Comparison of ENCODE assay signal across 31 cellular contexts in genomic region chr2:101355561-101356130, GRCh38. TPM values are rescaled to one million over a fixed set of nuclear protein-coding genes. Genes with fewer than 3 reads are reported as not detected.
DNase-seq lines count a peak whose midpoint lies in the region; ATAC-seq and TF ChIP-seq lines count a peak whose summit lies in the region.
"Had no signal": no experiment of that assay in that cellular context is flagged by ENCODE, and none has a peak within 500 bp of the region (broad histone marks: within the 10 kb centered on the region; RNA-seq: fewer than 3 reads in every experiment).

No MANE protein-coding gene starts in this region.

- no peaks in the 10 kb centered on the region for H3K27me3 ChIP-seq in HCT116 (ENCODE audit: insufficient read depth, low read length)
- H3K27me3 ChIP-seq in PC-3 (ENCODE audit: low read length) = no peaks in the 10 kb centered on the region
- no peaks in the 10 kb centered on the region for H3K27me3 ChIP-seq in stomach
- no peaks in the 10 kb centered on the region for H3K27me3 ChIP-seq in left lung
- H3K27me3 ChIP-seq: neutrophil, Peyer's patch, transverse colon had no signal

- H3K9me3 ChIP-seq in HCT116 (ENCODE audit: control insufficient read depth in 1 of 2, insufficient read depth in 1 of 2, low read depth in 1 of 2, low read length in 2 of 2) = no peaks in the 10 kb centered on the region
- no peaks in the 10 kb centered on the region for H3K9me3 ChIP-seq in PC-3 (ENCODE audit: low read length)
- no peaks in the 10 kb centered on the region for H3K9me3 ChIP-seq in stomach
- H3K9me3 ChIP-seq in left lung = no peaks in the 10 kb centered on the region
- H3K9me3 ChIP-seq: neutrophil, Peyer's patch, prostate gland, transverse colon had no signal

- H3K27ac ChIP-seq in HCT116 (ENCODE audit: low read depth, low read length) = no peak overlapping the region
- peak overlapping the region; percentile 94 for H3K27ac ChIP-seq in PC-3 (ENCODE audit: low read length)
- no peak overlapping the region for H3K27ac ChIP-seq in stomach
- H3K27ac ChIP-seq in left lung = no peak overlapping the region
- H3K27ac ChIP-seq: coronary artery, neutrophil, Peyer's patch, prostate gland, transverse colon, WERI-Rb-1 had no signal

- H3K9ac ChIP-seq in HCT116 (ENCODE audit: low read length) = no peak overlapping the region
- H3K9ac ChIP-seq in PC-3 (ENCODE audit: low read length) = peak overlapping the region; percentile 73

- intact Hi-C loops in HCT116 (cut with micrococcal nuclease) = no loop called here
- intact Hi-C loops in PC-3 (cut with micrococcal nuclease) = no loop called here
- intact Hi-C loops in stomach (cut with DNase I; ENCODE audit: low total_unique reads) = no loop called here
- intact Hi-C loops in left lung (cut with DNase I) = no loop called here

- TF ChIP-seq POLR2A in HCT116 (IDR thresholded peaks at IDR 0.05; ENCODE audit: borderline replicate concordance, extremely low read depth, insufficient read depth, insufficient read length) (no peak), stomach (IDR thresholded peaks at IDR 0.05) (no peak)

- H3F3A ChIP-seq in PC-3 (ENCODE audit: low read length, unreplicated experiment) = no peaks in the 10 kb centered on the region

- H3K36me3 ChIP-seq in HCT116 (ENCODE audit: control insufficient read depth in 1 of 2, insufficient read depth in 2 of 2, low read length in 2 of 2) = no peaks in the 10 kb centered on the region
- H3K36me3 ChIP-seq in PC-3 (ENCODE audit: low read depth, low read length) = no peaks in the 10 kb centered on the region
- no peaks in the 10 kb centered on the region for H3K36me3 ChIP-seq in stomach
- no peaks in the 10 kb centered on the region for H3K36me3 ChIP-seq in left lung
- H3K36me3 ChIP-seq: neutrophil, Peyer's patch, prostate gland, transverse colon, WERI-Rb-1 had no signal

- CTCF ChIA-PET in HCT116 (lab: Charles Lee) = no interaction called here
- CTCF ChIA-PET in PC-3 (lab: Charles Lee) = no interaction called here

- 60 to 67% (median 63%) methylated on average over 5 to 8 of the region's 8 CpGs for WGBS in stomach, 5 donors

- peak overlapping the region; percentile 38; the same call in 1 of the 2 replicates for H3K4me2 ChIP-seq in HCT116 (ENCODE audit: low read length)
- H3K4me2 ChIP-seq in PC-3 (ENCODE audit: low read length) = peak overlapping the region; percentile 56

- no peak for TF ChIP-seq EP300 in stomach (IDR thresholded peaks at IDR 0.05)

- BruUV-seq in HCT116 (replicated peaks; lab: Mats Ljungman, UMichigan) (no TSS peak), PC-3 (replicated peaks; lab: Mats Ljungman, UMichigan) (no TSS peak)

- H3K4me1 ChIP-seq in HCT116 (ENCODE audit: control insufficient read depth in 1 of 2, insufficient read depth in 2 of 2, low read length in 2 of 2) = peaks cover 26 to 42% of the 10 kb centered on the region in 2 experiments
- peaks cover 49% of the 10 kb centered on the region for H3K4me1 ChIP-seq in PC-3 (ENCODE audit: insufficient read depth, low read length)
- H3K4me1 ChIP-seq in stomach = no peaks in the 10 kb centered on the region
- H3K4me1 ChIP-seq in left lung = no peaks in the 10 kb centered on the region
- H3K4me1 ChIP-seq: Peyer's patch, prostate gland, transverse colon had no signal

- H3K79me2 ChIP-seq in HCT116 (ENCODE audit: insufficient read depth, low read length) (no peaks in the 10 kb centered on the region), PC-3 (ENCODE audit: low read length) (no peaks in the 10 kb centered on the region)

- DNase-seq in HCT116 (ENCODE audit: low read depth, low spot score) (no peak), PC-3 (peak; percentile 81), epithelial cell of esophagus (ENCODE audit: low read depth) (peak; percentile 68), renal cortical epithelial cell (ENCODE audit: low read depth) (peak; percentile 11), stomach (no peak), left lung (no peak)
- DNase-seq: activated CD4-positive, alpha-beta T cell treated with anti-CD3 and anti-CD28 coated beads, Interleukin-2, amount 50 U/mL, for 1 hour; activated gamma-delta T cell; activated T-cell treated with anti-CD3 and anti-CD28 coated beads, Interleukin-2, amount 50 U/mL, for 24 hours; C1 segment of cervical spinal cord; caudate nucleus; COR-L47; effector memory CD4-positive, alpha-beta T cell; erythroblast; head of caudate nucleus; midbrain; MM.1S; naive B cell; NCI-H2029; NCI-H748 treated with DMSO at 0.1 percent for 48 hours; Peyer's patch; stimulated activated CD4-positive, alpha-beta T cell treated with anti-CD3 and anti-CD28 coated beads, Interleukin-4, amount 100 ng/mL, for 24 hours; SW 1271; T-helper 9 cell; transverse colon; WERI-Rb-1 had no signal

- H2AFZ ChIP-seq in HCT116 (ENCODE audit: low read depth, low read length, poor library complexity, severe bottlenecking) (no peak overlapping the region), PC-3 (ENCODE audit: low read length) (no peak overlapping the region)

- H3K9me2 ChIP-seq in HCT116 (ENCODE audit: insufficient read depth) (no peaks in the 10 kb centered on the region), PC-3 (replicated peaks; ENCODE audit: low read length) (no peaks in the 10 kb centered on the region)

- H4K20me1 ChIP-seq in HCT116 (ENCODE audit: insufficient read depth) (no peaks in the 10 kb centered on the region), PC-3 (ENCODE audit: low read length) (no peaks in the 10 kb centered on the region)

- TF ChIP-seq CTCF in HCT116 (IDR thresholded peaks at IDR 0.05 in 2 of 3, conservative IDR thresholded peaks at IDR 0.05 in 1 of 3; ENCODE audit: borderline replicate concordance in 1 of 3, insufficient read depth in 1 of 3, low read depth in 2 of 3, low read length in 2 of 3) (no peak), PC-3 (conservative IDR thresholded peaks at IDR 0.05; ENCODE audit: low read depth, low read length) (no peak), epithelial cell of esophagus (IDR thresholded peaks at IDR 0.05; ENCODE audit: insufficient read depth, low read depth, low read length, missing control alignments) (no peak), stomach (IDR thresholded peaks at IDR 0.05) (no peak), left lung (IDR thresholded peaks at IDR 0.05) (no peak)

- POLR2A ChIA-PET in HCT116 (lab: Charles Lee) = no interaction called here
- POLR2A ChIA-PET in PC-3 (lab: Charles Lee; ENCODE audit: unreplicated experiment) = no interaction called here

- no peak for TF ChIP-seq RAD21 in HCT116 (IDR thresholded peaks at IDR 0.05; ENCODE audit: low read depth)

- RAD21 ChIA-PET in HCT116 (lab: Charles Lee; ENCODE audit: low non-redundant PET in 1 of 2, low total read pairs in 2 of 2, uncharacterized antibody in 2 of 2, unreplicated experiment in 2 of 2) = no interaction called here

- ATAC-seq in HCT116 (no peak), PC-3 (peak; percentile 47), SK-N-SH treated with all-trans-retinoic acid at 6 μM for 48 hours (no peak), left lung (no peak)

- H3K4me3 ChIP-seq in HCT116 (replicated peaks in 1 of 2; ENCODE audit: low read depth in 1 of 2, low read length in 2 of 2) (no peak overlapping the region), PC-3 (ENCODE audit: low read length) (no peak overlapping the region), epithelial cell of esophagus (ENCODE audit: low read length) (no peak overlapping the region), stomach (no peak overlapping the region), left lung (no peak overlapping the region)
- H3K4me3 ChIP-seq: coronary artery, Peyer's patch, prostate gland, transverse colon had no signal

TF ChIP-seq in HCT116, 20 proteins besides CTCF, POLR2A, EP300 and RAD21 (continues in another document):
- TF ChIP-seq ELF1 (IDR thresholded peaks at IDR 0.05; ENCODE audit: borderline replicate concordance, low read depth) (no peak), EGR1 (IDR thresholded peaks at IDR 0.05; ENCODE audit: low read depth) (no peak)

TF ChIP-seq in SK-N-SH treated with all-trans-retinoic acid at 6 μM for 48 hours, 23 proteins besides CTCF, POLR2A, EP300 and RAD21:
- TF ChIP-seq SNAI2 (CRISPR knock-in tag; IDR thresholded peaks at IDR 0.05) (no peak), ZFP3 (CRISPR knock-in tag; IDR thresholded peaks at IDR 0.05) (no peak), ISL1 (CRISPR knock-in tag; IDR thresholded peaks at IDR 0.05) (no peak), GLIS3 (CRISPR knock-in tag; IDR thresholded peaks at IDR 0.05) (no peak), ZNF70 (CRISPR knock-in tag; IDR thresholded peaks at IDR 0.05) (no peak), ESRRG (CRISPR knock-in tag; IDR thresholded peaks at IDR 0.05) (no peak), ZNF565 (CRISPR knock-in tag; conservative IDR thresholded peaks at IDR 0.05; ENCODE audit: low read depth) (no peak), CSDC2 (CRISPR knock-in tag; IDR thresholded peaks at IDR 0.05) (no peak), TOX (CRISPR knock-in tag; IDR thresholded peaks at IDR 0.05; ENCODE audit: borderline replicate concordance) (no peak)

RNA-seq across cellular contexts. Expression of gene CREG2, which starts 31.7 kb away (rescaled TPM):
- total RNA-seq in HCT116 (2021; ENCODE audit: unreplicated experiment) (0.12 TPM), PC-3 (2014; rRNA removed) (40.0 and 67.9 TPM in 2 replicates), renal cortical epithelial cell (under 0.01 and 0.70 TPM in 2 replicates), stomach (under 1 TPM in 1 of 5 donors, not detected in 4; 0.37 TPM), left lung (not detected)
- 0.16 and 0.29 TPM in 2 replicates for polyA plus RNA-seq in HCT116 (2012)
- polyA plus RNA-seq in stomach = under 1 TPM in 1 of 3 donors, not detected in 2; 0.05 TPM
- total RNA-seq: prostate gland had no signal
- polyA plus RNA-seq: liver had no signal

RNA-seq across cellular contexts. Expression of gene RNF149, which starts 47.1 kb away (rescaled TPM):
- total RNA-seq in HCT116 (2021; ENCODE audit: unreplicated experiment) (40.2 TPM), PC-3 (2014; rRNA removed) (47.3 and 68.0 TPM in 2 replicates), renal cortical epithelial cell (81.3 and 82.4 TPM in 2 replicates), stomach (100 to 1,000 TPM in 1 of 5 donors, 10 to 100 TPM in 4; 25.7 to 154 (median 48.4) TPM), left lung (100 to 1,000 TPM in 1 of 2 donors, 10 to 100 TPM in 1; 52.9 to 111 TPM)
- polyA plus RNA-seq in HCT116 (2012) = 17.1 and 20.1 TPM in 2 replicates
- 10 to 100 TPM; 14.8 to 34.9 (median 17.6) TPM for polyA plus RNA-seq in stomach

Comparison
In these comparisons a context has a peak if more than half of its experiments do, and no peak if none do; other contexts are left out.
1. DNase-seq: peak in PC-3 (single experiment), epithelial cell of esophagus (single experiment) and renal cortical epithelial cell (single experiment); none in HCT116 (single experiment), stomach (single experiment) and left lung (0 of 2).
2. RNA of gene CREG2, which starts 31.7 kb away (total RNA-seq): 40.0 to 67.9 TPM in PC-3; under 0.01 to 0.70 TPM in renal cortical epithelial cell, 0.12 TPM in HCT116 (single experiment), 0.37 TPM in stomach and not detected in left lung; every median in the first group is over 10 times any median in the second.